Comparison of ENCODE assay signal across 23 cellular contexts in the genomic region with DNA sequence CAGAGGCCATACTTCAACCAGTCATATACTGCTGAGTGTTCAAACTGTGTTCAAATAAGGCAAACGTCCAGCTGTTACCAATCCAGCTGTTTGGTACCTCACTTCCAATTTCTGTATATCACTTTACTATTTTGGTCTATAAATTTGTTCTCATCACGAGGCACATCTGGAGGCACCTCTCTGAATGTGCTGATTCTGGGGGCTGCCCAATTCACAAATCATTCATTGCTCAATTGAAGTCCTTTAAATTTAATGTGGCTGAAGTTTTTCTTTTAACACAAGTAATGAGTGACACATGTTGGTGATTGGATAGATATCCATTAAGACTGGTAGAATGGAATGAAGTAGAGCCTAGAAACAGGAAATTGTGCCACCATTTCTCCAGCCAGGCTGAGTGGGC.
"Had no signal": no experiment of that assay in that cellular context is flagged by ENCODE, and none has a peak within 500 bp of the region (broad histone marks: within the 10 kb centered on the region; RNA-seq: fewer than 3 reads in every experiment).

No MANE protein-coding gene starts in this region.

- H3K4me1 Mint-ChIP-seq: mesothelial cell of epicardium had no signal

- H3K36me3 Mint-ChIP-seq: mesothelial cell of epicardium had no signal

- H3K27ac ChIP-seq: coronary artery, dorsolateral prefrontal cortex, esophagus muscularis mucosa, gastrocnemius medialis, heart right ventricle, left lung, lower lobe of right lung had no signal

- H3K27ac Mint-ChIP-seq: mesothelial cell of epicardium had no signal

- FAIRE-seq: colon, endothelial cell of umbilical vein, islet of Langerhans, keratinocyte had no signal

- H3K9me3 Mint-ChIP-seq: mesothelial cell of epicardium had no signal

- DNase-seq: dermis blood vessel endothelial cell; dorsolateral prefrontal cortex; effector CD4-positive, alpha-beta T cell; effector memory CD4-positive, alpha-beta T cell; foreskin fibroblast; foreskin melanocyte; gastrocnemius medialis; glutamatergic neuron; head of caudate nucleus; heart right ventricle; hippocampal formation; left cardiac atrium; left lung; left ventricle myocardium superior; lower lobe of right lung; mucosa of descending colon had no signal

- H3K9me3 ChIP-seq: esophagus muscularis mucosa, gastrocnemius medialis, left lung, lower lobe of right lung, mucosa of descending colon had no signal

- H3K36me3 ChIP-seq: esophagus muscularis mucosa, gastrocnemius medialis, heart right ventricle, left lung, lower lobe of right lung had no signal

- H3K4me3 ChIP-seq: coronary artery, dorsolateral prefrontal cortex, esophagus muscularis mucosa, gastrocnemius medialis, heart right ventricle, left lung, lower lobe of right lung, mucosa of descending colon had no signal

- H3K4me3 Mint-ChIP-seq: mesothelial cell of epicardium had no signal

- H3K4me1 ChIP-seq: esophagus muscularis mucosa, gastrocnemius medialis, heart right ventricle, left lung, lower lobe of right lung had no signal

- H3K27me3 ChIP-seq: dorsolateral prefrontal cortex, esophagus muscularis mucosa, gastrocnemius medialis, left lung had no signal
